In the genomic region with DNA sequence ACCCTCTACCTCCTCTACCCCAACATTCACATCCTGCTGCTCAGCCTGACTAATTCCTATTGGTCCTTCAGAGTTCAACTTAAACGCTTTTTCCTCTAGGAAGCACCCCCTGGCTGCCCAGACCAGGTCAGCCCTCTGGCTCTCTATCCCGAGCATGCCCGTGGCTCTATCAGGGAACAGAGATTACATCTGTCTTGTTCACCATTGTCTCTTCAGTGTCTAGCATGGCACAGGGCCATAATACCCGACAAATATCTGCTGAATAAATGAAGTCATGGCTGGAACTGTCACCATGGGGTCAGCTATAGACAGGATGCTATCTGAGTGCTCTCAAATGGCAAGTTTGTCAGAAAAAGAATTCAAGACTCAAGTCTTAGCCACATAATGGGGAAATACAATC, we compare ENCODE assay signal across 15 cellular contexts.
DNase-seq lines count a peak whose midpoint lies in the region; ATAC-seq lines count a peak whose summit lies in the region.
"Had no signal": no experiment of that assay in that cellular context is flagged by ENCODE, and none has a peak within 500 bp of the region (broad histone marks: within the 10 kb centered on the region; RNA-seq: fewer than 3 reads in every experiment).

No MANE protein-coding gene starts in this region.

- peak overlapping the region; percentile 19 for H3K27ac ChIP-seq in temporal lobe (ENCODE audit: low read depth, low read length)
- H3K27ac ChIP-seq: C4-2B had no signal

- DNase-seq in Ammon's horn (ENCODE audit: low spot score): peak; percentile 67
- peak; percentile 71 for DNase-seq in globus pallidus (ENCODE audit: low spot score)
- DNase-seq in occipital lobe (lab: John Stamatoyannopoulos, UW): peak; percentile 3
- DNase-seq in NCI-H1105 (lab: John Stamatoyannopoulos, UW): no peak
- DNase-seq: BE2C; CD4-positive, alpha-beta memory T cell; DMS153; DMS79 treated with DMSO at 0.1 percent for 48 hours; EL; GOT3; H9 had no signal

- ATAC-seq in HG02973 (IDR thresholded peaks at IDR 0.05; ENCODE audit: unreplicated experiment): no peak
- no peak for ATAC-seq in GM21381 (IDR thresholded peaks at IDR 0.05; ENCODE audit: unreplicated experiment)
